Comparison of ENCODE assay signal across 1 cellular context in genomic region chr1:182029379-182030331, GRCh38.
A peak's percentile ranks its signal among the peaks of the same experiment; 100 is the strongest.
TF ChIP-seq lines count a peak whose summit lies in the region.

No MANE protein-coding gene starts in this region.

TF ChIP-seq in HepG2, 621 proteins besides CTCF, POLR2A, EP300 and RAD21 (continued from another document and continues in another):
- TF ChIP-seq ZFYVE20 (CRISPR knock-in tag; IDR thresholded peaks at IDR 0.05; ENCODE audit: borderline replicate concordance, low read depth) (no peak), ZHX2 (IDR thresholded peaks at IDR 0.05; ENCODE audit: low read depth) (no peak), ZHX2 (CRISPR knock-in tag; IDR thresholded peaks at IDR 0.05; ENCODE audit: borderline replicate concordance) (no peak), MLX (CRISPR knock-in tag; IDR thresholded peaks at IDR 0.05) (no peak), HHEX (CRISPR knock-in tag; IDR thresholded peaks at IDR 0.05) (no peak), PAX8 (CRISPR knock-in tag; IDR thresholded peaks at IDR 0.05; ENCODE audit: borderline replicate concordance) (no peak), ZFP36L1 (CRISPR knock-in tag; IDR thresholded peaks at IDR 0.05) (no peak), ZBTB1 (CRISPR knock-in tag; IDR thresholded peaks at IDR 0.05; ENCODE audit: borderline replicate concordance) (no peak), ATAD3A (CRISPR knock-in tag; IDR thresholded peaks at IDR 0.05) (no peak), PRDM10 (CRISPR knock-in tag; IDR thresholded peaks at IDR 0.05; ENCODE audit: low read depth) (no peak), HNRNPLL (IDR thresholded peaks at IDR 0.05; ENCODE audit: low read depth, low read length, poor library complexity, severe bottlenecking) (peak; percentile 21), ZNF180 (CRISPR knock-in tag; IDR thresholded peaks at IDR 0.05; ENCODE audit: borderline replicate concordance, low read depth) (no peak), ZNF264 (CRISPR knock-in tag; IDR thresholded peaks at IDR 0.05) (no peak), GMEB2 (CRISPR knock-in tag; IDR thresholded peaks at IDR 0.05; ENCODE audit: low read depth) (no peak), MIER3 (CRISPR knock-in tag; IDR thresholded peaks at IDR 0.05; ENCODE audit: borderline replicate concordance) (0 out of 2 replicates have a peak, but pooled peaks have one; percentile 13), SRSF4 (IDR thresholded peaks at IDR 0.05; ENCODE audit: low read depth, low read length, poor library complexity, severe bottlenecking) (no peak), TRIM24 (CRISPR knock-in tag; IDR thresholded peaks at IDR 0.05) (no peak), ATF7-NPFF (CRISPR knock-in tag; IDR thresholded peaks at IDR 0.05; ENCODE audit: low read depth) (0 out of 2 replicates have a peak, but pooled peaks have one; percentile 2), ZFP36 (IDR thresholded peaks at IDR 0.05; ENCODE audit: borderline replicate concordance, low read depth, low read length, partially characterized antibody) (no peak), ZNF703 (CRISPR knock-in tag; IDR thresholded peaks at IDR 0.05; ENCODE audit: borderline replicate concordance) (no peak), KDM3A (CRISPR knock-in tag; IDR thresholded peaks at IDR 0.05; ENCODE audit: low read depth) (0 out of 2 replicates have a peak, but pooled peaks have one; percentile 16), LCORL (IDR thresholded peaks at IDR 0.05) (no peak), LCORL (CRISPR knock-in tag; IDR thresholded peaks at IDR 0.05) (no peak), ATM (IDR thresholded peaks at IDR 0.05; ENCODE audit: borderline replicate concordance) (no peak), ZNF337 (CRISPR knock-in tag; IDR thresholded peaks at IDR 0.05; ENCODE audit: borderline replicate concordance, low read depth) (no peak), ZNF878 (CRISPR knock-in tag; IDR thresholded peaks at IDR 0.05) (no peak; the same call in 1 of the 2 replicates), HNF1B (CRISPR knock-in tag; IDR thresholded peaks at IDR 0.05) (0 out of 2 replicates have a peak, but pooled peaks have one; percentile 51), MIXL1 (CRISPR knock-in tag; IDR thresholded peaks at IDR 0.05) (no peak), HIC2 (CRISPR knock-in tag; IDR thresholded peaks at IDR 0.05; ENCODE audit: low read depth) (no peak), PPARG (CRISPR knock-in tag; conservative IDR thresholded peaks at IDR 0.05) (no peak), SAP130 (CRISPR knock-in tag; IDR thresholded peaks at IDR 0.05; ENCODE audit: low read depth) (peak; percentile 52; the same call in 1 of the 2 replicates), CCDC6 (CRISPR knock-in tag; IDR thresholded peaks at IDR 0.05) (no peak; the same call in 1 of the 2 replicates), IRF9 (CRISPR knock-in tag; IDR thresholded peaks at IDR 0.05; ENCODE audit: borderline replicate concordance) (0 out of 2 replicates have a peak, but pooled peaks have one; percentile 42), ZNF329 (CRISPR knock-in tag; IDR thresholded peaks at IDR 0.05; ENCODE audit: low read depth) (no peak), PTBP1 (IDR thresholded peaks at IDR 0.05; ENCODE audit: low read depth, low read length, poor library complexity, severe bottlenecking) (no peak), CHD2 (IDR thresholded peaks at IDR 0.05; ENCODE audit: low read depth, low read length) (no peak; the same call in 1 of the 2 replicates), PRMT3 (CRISPR knock-in tag; IDR thresholded peaks at IDR 0.05; ENCODE audit: borderline replicate concordance, low read depth) (no peak), TMF1 (CRISPR knock-in tag; IDR thresholded peaks at IDR 0.05; ENCODE audit: low read depth) (no peak), ZNF280B (CRISPR knock-in tag; IDR thresholded peaks at IDR 0.05; ENCODE audit: borderline replicate concordance) (no peak), GZF1 (CRISPR knock-in tag; IDR thresholded peaks at IDR 0.05) (no peak), UBTF (CRISPR knock-in tag; IDR thresholded peaks at IDR 0.05) (peak; percentile 59; the same call in 1 of the 2 replicates), ZEB1 (IDR thresholded peaks at IDR 0.05; ENCODE audit: insufficient replicate concordance, low read depth) (no peak)
